In genomic region chr2:45006041-45006941, GRCh38 we compare ENCODE assay signal across 21 cellular contexts. TPM values are rescaled to one million over a fixed set of nuclear protein-coding genes. Genes with fewer than 3 reads are reported as not detected.
DNase-seq lines count a peak whose midpoint lies in the region; ATAC-seq and TF ChIP-seq lines count a peak whose summit lies in the region.
"Had no signal": no experiment of that assay in that cellular context is flagged by ENCODE, and none has a peak within 500 bp of the region (broad histone marks: within the 10 kb centered on the region; RNA-seq: fewer than 3 reads in every experiment).

No MANE protein-coding gene starts in this region.

- no peaks in the 10 kb centered on the region for H3K36me3 Mint-ChIP-seq in activated T-cell treated with anti-CD3 and anti-CD28 coated beads, Interleukin-2, amount 50 U/mL, for 72 hours (ENCODE audit: insufficient read depth in 2 of 2)
- H3K36me3 Mint-ChIP-seq in activated T-cell treated with anti-CD3 and anti-CD28 coated beads, Interleukin-2, amount 50 U/mL, for 24 hours (ENCODE audit: low read depth): no peaks in the 10 kb centered on the region
- H3K36me3 Mint-ChIP-seq in central memory CD8-positive, alpha-beta T cell (ENCODE audit: insufficient read depth): no peaks in the 10 kb centered on the region
- H3K36me3 Mint-ChIP-seq in naive thymus-derived CD4-positive, alpha-beta T cell: peaks cover 0 to 4% (median 0%) of the 10 kb centered on the region in 5 donors
- H3K36me3 Mint-ChIP-seq: CD8-positive, alpha-beta T cell had no signal

- intact Hi-C loops in naive thymus-derived CD4-positive, alpha-beta T cell (cut with micrococcal nuclease): loop anchor here in 1 of 2 donors (5.0 kb wide), 1 partner anchor 204 kb away; no protein-coding TSS in a partner anchor

- H3K4me3 ChIP-seq in naive thymus-derived CD4-positive, alpha-beta T cell (ENCODE audit: low read length): no peak overlapping the region
- peak overlapping the region; percentile 93 to 97 for H3K4me3 ChIP-seq in stomach smooth muscle (ENCODE audit: low read length in 2 of 2)
- H3K4me3 ChIP-seq: left lung, Peyer's patch, SK-N-MC had no signal

- H3K9me3 Mint-ChIP-seq in activated T-cell treated with anti-CD3 and anti-CD28 coated beads, Interleukin-2, amount 50 U/mL, for 72 hours: no peaks in the 10 kb centered on the region
- no peaks in the 10 kb centered on the region for H3K9me3 Mint-ChIP-seq in activated T-cell treated with anti-CD3 and anti-CD28 coated beads, Interleukin-2, amount 50 U/mL, for 24 hours
- no peaks in the 10 kb centered on the region for H3K9me3 Mint-ChIP-seq in central memory CD8-positive, alpha-beta T cell
- H3K9me3 Mint-ChIP-seq in naive thymus-derived CD4-positive, alpha-beta T cell: no peaks in the 10 kb centered on the region
- H3K9me3 Mint-ChIP-seq: activated T-helper 1 cell treated with anti-CD3 and anti-CD28 coated beads, Interleukin-12 subunit alpha, Interleukin-12 subunit beta, Interleukin-2, Interleukin-4 antibody, amounts not matched to agents 30 ng/mL and 10 ng/mL and 1 ng/mL, durations not matched to agents 14 hours and 24 hours and 36 hours; CD8-positive, alpha-beta T cell had no signal

- peaks cover 45% of the 10 kb centered on the region for H3K4me1 Mint-ChIP-seq in activated T-cell treated with anti-CD3 and anti-CD28 coated beads, Interleukin-2, amount 50 U/mL, for 72 hours (ENCODE audit: low read depth)
- peaks cover 48% of the 10 kb centered on the region for H3K4me1 Mint-ChIP-seq in activated T-cell treated with anti-CD3 and anti-CD28 coated beads, Interleukin-2, amount 50 U/mL, for 24 hours (ENCODE audit: low read depth)
- H3K4me1 Mint-ChIP-seq in central memory CD8-positive, alpha-beta T cell: peaks cover 23% of the 10 kb centered on the region
- H3K4me1 Mint-ChIP-seq in naive thymus-derived CD4-positive, alpha-beta T cell: peaks cover 14 to 53% (median 44%) of the 10 kb centered on the region in 7 donors

- no peak overlapping the region for H3K27ac Mint-ChIP-seq in activated T-cell treated with anti-CD3 and anti-CD28 coated beads, Interleukin-2, amount 50 U/mL, for 72 hours
- H3K27ac Mint-ChIP-seq in activated T-cell treated with anti-CD3 and anti-CD28 coated beads, Interleukin-2, amount 50 U/mL, for 24 hours: no peak overlapping the region
- no peak overlapping the region for H3K27ac Mint-ChIP-seq in central memory CD8-positive, alpha-beta T cell (ENCODE audit: low read depth)
- H3K27ac Mint-ChIP-seq in naive thymus-derived CD4-positive, alpha-beta T cell: no peak overlapping the region
- H3K27ac Mint-ChIP-seq: activated T-helper 1 cell treated with anti-CD3 and anti-CD28 coated beads, Interleukin-12 subunit alpha, Interleukin-12 subunit beta, Interleukin-2, Interleukin-4 antibody, amounts not matched to agents 30 ng/mL and 10 ng/mL and 1 ng/mL, durations not matched to agents 14 hours and 24 hours and 36 hours; CD8-positive, alpha-beta T cell; progenitor cell of endocrine pancreas had no signal

- H3K9ac ChIP-seq in stomach smooth muscle (ENCODE audit: low read length in 2 of 2): peak overlapping the region; percentile 80 to 88

- H3K4me3 Mint-ChIP-seq in activated T-cell treated with anti-CD3 and anti-CD28 coated beads, Interleukin-2, amount 50 U/mL, for 72 hours: peak overlapping the region; percentile 16 to 40
- no peak overlapping the region for H3K4me3 Mint-ChIP-seq in activated T-cell treated with anti-CD3 and anti-CD28 coated beads, Interleukin-2, amount 50 U/mL, for 24 hours
- H3K4me3 Mint-ChIP-seq in central memory CD8-positive, alpha-beta T cell: peak overlapping the region; percentile 6
- H3K4me3 Mint-ChIP-seq in naive thymus-derived CD4-positive, alpha-beta T cell: peak overlapping the region in 9 of 10 donors; percentile 4 to 81 (median 47)
- H3K4me3 Mint-ChIP-seq: activated T-helper 1 cell treated with anti-CD3 and anti-CD28 coated beads, Interleukin-12 subunit alpha, Interleukin-12 subunit beta, Interleukin-2, Interleukin-4 antibody, amounts not matched to agents 30 ng/mL and 10 ng/mL and 1 ng/mL, durations not matched to agents 14 hours and 24 hours and 36 hours had no signal

- peaks cover 3 to 4% of the 10 kb centered on the region in 2 donors for H3K27me3 ChIP-seq in naive thymus-derived CD4-positive, alpha-beta T cell (ENCODE audit: control insufficient read depth in 2 of 2, insufficient read depth in 2 of 2, low read length in 2 of 2)
- H3K27me3 ChIP-seq in stomach smooth muscle (ENCODE audit: control insufficient read depth in 1 of 2, insufficient read depth in 2 of 2, low read length in 2 of 2): peaks cover 3 to 5% of the 10 kb centered on the region in 2 donors

- CTCF ChIA-PET in naive thymus-derived CD4-positive, alpha-beta T cell (lab: Charles Lee): no interaction called here
- CTCF ChIA-PET in HEK293T (lab: Yijun Ruan, JAX): interaction anchor here (0.7 kb wide), 1 partner anchor 32 kb away, joined by 3 read pairs; no protein-coding TSS in a partner anchor

- no peak for DNase-seq in activated T-cell treated with anti-CD3 and anti-CD28 coated beads, Interleukin-2, amount 50 U/mL, for 72 hours
- DNase-seq in activated T-cell treated with anti-CD3 and anti-CD28 coated beads, Interleukin-2, amount 50 U/mL, for 24 hours: no peak
- no peak for DNase-seq in central memory CD8-positive, alpha-beta T cell (ENCODE audit: low spot score in 2 of 2)
- DNase-seq in naive thymus-derived CD4-positive, alpha-beta T cell: no peak
- DNase-seq in HuH-7 (ENCODE audit: low spot score): no peak
- no peak for DNase-seq in HEK293T (ENCODE audit: extremely low spot score)
- DNase-seq: activated CD4-positive, alpha-beta T cell treated with anti-CD3 and anti-CD28 coated beads, Interleukin-2, amount 50 U/mL, for 1 hour; CD8-positive, alpha-beta T cell; DMS79; foreskin melanocyte; left lung; NCI-H1417 treated with DMSO at 0.1 percent for 48 hours; NCI-H82; Peyer's patch; stomach had no signal

- H3K4me1 ChIP-seq in naive thymus-derived CD4-positive, alpha-beta T cell (ENCODE audit: control insufficient read depth in 2 of 2, insufficient read depth in 2 of 2, low read length in 2 of 2): peaks cover 0 to 4% of the 10 kb centered on the region in 2 donors
- H3K4me1 ChIP-seq in stomach smooth muscle (ENCODE audit: control insufficient read depth, insufficient read depth, low read length): peaks cover 62% of the 10 kb centered on the region

- POLR2A ChIA-PET in naive thymus-derived CD4-positive, alpha-beta T cell (lab: Charles Lee): no interaction called here
- POLR2A ChIA-PET in HEK293T (lab: Yijun Ruan, JAX): no interaction called here

- ATAC-seq in activated T-cell treated with anti-CD3 and anti-CD28 coated beads, Interleukin-2, amount 50 U/mL, for 72 hours (replicated peaks in 1 of 2): no peak
- no peak for ATAC-seq in central memory CD8-positive, alpha-beta T cell (replicated peaks; ENCODE audit: extremely low read depth, poor library complexity, severe bottlenecking)
- no peak for ATAC-seq in naive thymus-derived CD4-positive, alpha-beta T cell
- ATAC-seq in GM21423 (IDR thresholded peaks at IDR 0.05; ENCODE audit: unreplicated experiment): no peak
- ATAC-seq: CD8-positive, alpha-beta T cell; left lung had no signal

- no peaks in the 10 kb centered on the region for H3K9me3 ChIP-seq in naive thymus-derived CD4-positive, alpha-beta T cell (ENCODE audit: control insufficient read depth in 2 of 3, low read length in 3 of 3)
- H3K9me3 ChIP-seq in stomach smooth muscle (ENCODE audit: control insufficient read depth in 2 of 2, low read length in 2 of 2): no peaks in the 10 kb centered on the region
- H3K9me3 ChIP-seq: left lung, Peyer's patch, stomach had no signal

- H3K27me3 Mint-ChIP-seq in activated T-cell treated with anti-CD3 and anti-CD28 coated beads, Interleukin-2, amount 50 U/mL, for 72 hours (ENCODE audit: low read depth): peaks cover 92% of the 10 kb centered on the region
- H3K27me3 Mint-ChIP-seq in activated T-cell treated with anti-CD3 and anti-CD28 coated beads, Interleukin-2, amount 50 U/mL, for 24 hours: peaks cover 93% of the 10 kb centered on the region
- H3K27me3 Mint-ChIP-seq in central memory CD8-positive, alpha-beta T cell: peaks cover 96% of the 10 kb centered on the region
- peaks cover 62 to 90% (median 75%) of the 10 kb centered on the region in 5 donors for H3K27me3 Mint-ChIP-seq in naive thymus-derived CD4-positive, alpha-beta T cell

- no peak overlapping the region for H3K27ac ChIP-seq in naive thymus-derived CD4-positive, alpha-beta T cell (ENCODE audit: low read depth, low read length)
- peak overlapping the region; percentile 94 for H3K27ac ChIP-seq in stomach smooth muscle (ENCODE audit: low read length)
- H3K27ac ChIP-seq: left lung, Peyer's patch, SK-N-MC had no signal

- H3K36me3 ChIP-seq in naive thymus-derived CD4-positive, alpha-beta T cell (ENCODE audit: control insufficient read depth in 2 of 3, insufficient read depth in 3 of 3, low read length in 3 of 3): no peaks in the 10 kb centered on the region
- peaks cover 3 to 8% of the 10 kb centered on the region in 2 donors for H3K36me3 ChIP-seq in stomach smooth muscle (ENCODE audit: control insufficient read depth in 2 of 2, insufficient read depth in 2 of 2, low read length in 2 of 2)
- H3K36me3 ChIP-seq: left lung, Peyer's patch had no signal

TF ChIP-seq in HEK293T, 16 proteins besides CTCF, POLR2A, EP300 and RAD21:
- no peak for TF ChIP-seq ARNT (IDR thresholded peaks at IDR 0.05)
- no peak for TF ChIP-seq NFRKB (IDR thresholded peaks at IDR 0.05)
- TF ChIP-seq SUZ12 (IDR thresholded peaks at IDR 0.05): no peak
- no peak for TF ChIP-seq LEF1 (IDR thresholded peaks at IDR 0.05; ENCODE audit: borderline replicate concordance)
- TF ChIP-seq FOXA1 (IDR thresholded peaks at IDR 0.05): no peak
- TF ChIP-seq ZNF384 (IDR thresholded peaks at IDR 0.05): no peak
- no peak for TF ChIP-seq TARDBP (IDR thresholded peaks at IDR 0.05)
- TF ChIP-seq HDGF (IDR thresholded peaks at IDR 0.05; ENCODE audit: borderline replicate concordance): no peak
- no peak for TF ChIP-seq ELF4 (IDR thresholded peaks at IDR 0.05)
- no peak for TF ChIP-seq L3MBTL2 (conservative IDR thresholded peaks at IDR 0.05)
- TF ChIP-seq FOXM1 (IDR thresholded peaks at IDR 0.05; ENCODE audit: borderline replicate concordance): no peak
- TF ChIP-seq SP1 (IDR thresholded peaks at IDR 0.05): no peak
- TF ChIP-seq BHLHE40 (IDR thresholded peaks at IDR 0.05; ENCODE audit: borderline replicate concordance): no peak

RNA-seq across cellular contexts. Expression of gene SIX2, which starts 3.0 kb away (rescaled TPM):
- total RNA-seq in activated T-cell treated with anti-CD3 and anti-CD28 coated beads, Interleukin-2, amount 50 U/mL, for 72 hours: under 1 TPM in 1 of 2 donors, not detected in 1; 0.12 TPM
- total RNA-seq in naive thymus-derived CD4-positive, alpha-beta T cell: not detected
- not detected for polyA plus RNA-seq in naive thymus-derived CD4-positive, alpha-beta T cell
- total RNA-seq: A673; activated T-helper 1 cell treated with anti-CD3 and anti-CD28 coated beads, Interleukin-12 subunit alpha, Interleukin-12 subunit beta, Interleukin-2, Interleukin-4 antibody, amounts not matched to agents 30 ng/mL and 10 ng/mL and 1 ng/mL, durations not matched to agents 14 hours and 24 hours and 36 hours; CD8-positive, alpha-beta T cell; Peyer's patch had no signal
